Comparison of ENCODE assay signal across 1 cellular context in genomic region chr17:47694818-47695663, GRCh38.
TF ChIP-seq lines count a peak whose summit lies in the region.

No MANE protein-coding gene starts in this region.

TF ChIP-seq in GM12878, 131 proteins besides CTCF, POLR2A, EP300 and RAD21 (continues in another document):
- TF ChIP-seq PAX8 (IDR thresholded peaks at IDR 0.05) (no peak), ATF7 (IDR thresholded peaks at IDR 0.05; ENCODE audit: low read depth) (0 out of 2 replicates have a peak, but pooled peaks have one; percentile 26), IKZF2 (IDR thresholded peaks at IDR 0.05) (peak; percentile 66 to 70; a peak in 3 of 4 replicates), CREM (IDR thresholded peaks at IDR 0.05; ENCODE audit: low read depth) (no peak), NKRF (conservative IDR thresholded peaks at IDR 0.05) (peak; percentile 26; the same call in 1 of the 2 replicates), DPF2 (IDR thresholded peaks at IDR 0.05) (peak; percentile 72), IKZF1 (conservative IDR thresholded peaks at IDR 0.05) (peak; percentile 82), MYC (IDR thresholded peaks at IDR 0.05; ENCODE audit: insufficient read depth, insufficient read length, insufficient replicate concordance, low read length, severe bottlenecking) (peak; percentile 24), MEF2B (IDR thresholded peaks at IDR 0.05; ENCODE audit: partially characterized antibody, poor library complexity, severe bottlenecking) (peak; percentile 31), NR2F1 (conservative IDR thresholded peaks at IDR 0.05) (peak; percentile 25; the same call in 1 of the 2 replicates), NBN (IDR thresholded peaks at IDR 0.05) (peak; percentile 81), LARP7 (IDR thresholded peaks at IDR 0.05) (0 out of 2 replicates have a peak, but pooled peaks have one; percentile 34), MAX (IDR thresholded peaks at IDR 0.05; ENCODE audit: low read depth, low read length) (peak; percentile 85), RELB (IDR thresholded peaks at IDR 0.05; ENCODE audit: low read depth) (0 out of 2 replicates have a peak, but pooled peaks have one; percentile 44), BACH1 (IDR thresholded peaks at IDR 0.05; ENCODE audit: borderline replicate concordance) (peak; percentile 64; the same call in 1 of the 2 replicates), PAX5 (IDR thresholded peaks at IDR 0.05; ENCODE audit: borderline replicate concordance, low read depth, low read length) (peak; percentile 81), NFYA (IDR thresholded peaks at IDR 0.05; ENCODE audit: borderline replicate concordance, low read depth, low read length) (no peak), CHD1 (IDR thresholded peaks at IDR 0.05; ENCODE audit: low read depth, low read length) (no peak), USF1 (IDR thresholded peaks at IDR 0.05; ENCODE audit: borderline replicate concordance, extremely low read length, insufficient read depth, low read depth, low read length) (peak; percentile 83), MXI1 (IDR thresholded peaks at IDR 0.05; ENCODE audit: low read depth, low read length) (peak; percentile 21; the same call in 1 of the 2 replicates), GATAD2B (conservative IDR thresholded peaks at IDR 0.05; ENCODE audit: low read depth) (peak; percentile 61), TBL1XR1 (IDR thresholded peaks at IDR 0.05; ENCODE audit: low read depth, low read length) (no peak), ZNF687 (IDR thresholded peaks at IDR 0.05) (peak; percentile 97), BHLHE40 (IDR thresholded peaks at IDR 0.05; ENCODE audit: borderline replicate concordance in 1 of 2, low read depth in 2 of 2, low read length in 1 of 2) (peak; percentile 96 to 99), MLLT1 (IDR thresholded peaks at IDR 0.05) (peak; percentile 30; the same call in 1 of the 2 replicates), FOS (IDR thresholded peaks at IDR 0.05; ENCODE audit: borderline replicate concordance, extremely low read depth, insufficient read length) (no peak), USF2 (IDR thresholded peaks at IDR 0.05; ENCODE audit: borderline replicate concordance, low read depth, low read length) (peak; percentile 15; the same call in 1 of the 2 replicates), MTA2 (IDR thresholded peaks at IDR 0.05; ENCODE audit: low read depth) (peak; percentile 50; the same call in 1 of the 2 replicates), TCF7 (IDR thresholded peaks at IDR 0.05; ENCODE audit: borderline replicate concordance) (no peak), SREBF2 (IDR thresholded peaks at IDR 0.05; ENCODE audit: low read length) (no peak), PKNOX1 (IDR thresholded peaks at IDR 0.05) (peak; percentile 61; the same call in 1 of the 2 replicates), WRNIP1 (IDR thresholded peaks at IDR 0.05; ENCODE audit: borderline replicate concordance, low read depth, low read length) (no peak), HDGF (IDR thresholded peaks at IDR 0.05) (peak; percentile 98), REST (IDR thresholded peaks at IDR 0.05; ENCODE audit: low read depth, low read length) (no peak; the same call in 1 of the 2 replicates), ZBTB40 (IDR thresholded peaks at IDR 0.05; ENCODE audit: borderline replicate concordance) (no peak), RAD51 (IDR thresholded peaks at IDR 0.05) (peak; percentile 76)
